In genomic region chr6:3259491-3259958, GRCh38 we compare ENCODE assay signal across 8 cellular contexts. TPM values are rescaled to one million over a fixed set of nuclear protein-coding genes. Genes with fewer than 3 reads are reported as not detected.
DNase-seq lines count a peak whose midpoint lies in the region; ATAC-seq, FAIRE-seq and TF ChIP-seq lines count a peak whose summit lies in the region.

No MANE protein-coding gene starts in this region.

- TF ChIP-seq RAD21 in HepG2 (CRISPR knock-in tag; IDR thresholded peaks at IDR 0.05), result no peak

- H3K4me1 ChIP-seq in HUES64 (ENCODE audit: insufficient read depth, low read length) (peaks cover 6% of the 10 kb centered on the region; the same call in 1 of the 2 replicates), HepG2 (ENCODE audit: insufficient read depth, low read length) (peaks cover 50% of the 10 kb centered on the region)

- H3K9me3 Mint-ChIP-seq in stimulated activated effector memory CD8-positive, alpha-beta T cell treated with anti-CD3 and anti-CD28 coated beads, Interleukin-12 subunit alpha, Interleukin-12 subunit beta, amount 100 ng/mL, for 72 hours, result no peaks in the 10 kb centered on the region

- ATAC-seq in GM21576 (IDR thresholded peaks at IDR 0.05; ENCODE audit: unreplicated experiment) (peak; percentile 26), HepG2 (peak; percentile 48)
- ATAC-seq in stimulated activated effector memory CD8-positive, alpha-beta T cell treated with anti-CD3 and anti-CD28 coated beads, Interleukin-12 subunit alpha, Interleukin-12 subunit beta, amount 100 ng/mL, for 72 hours, result peak; percentile 43

- in situ Hi-C loops in HepG2 (cut with HindIII; ENCODE audit: extremely low pct_ligation_motif_present, low pct_unique_long_range_greater_than_20kb), result loop anchor here (10.0 kb wide), 1 partner anchor 265 kb away; the partner anchor contains the start of gene NQO2

- TF ChIP-seq CTCF in HepG2 (CRISPR knock-in tag; IDR thresholded peaks at IDR 0.05), result no peak

- H4K20me1 ChIP-seq in HepG2 (ENCODE audit: insufficient read depth, low read length), result peaks cover 14% of the 10 kb centered on the region

- H3K27ac ChIP-seq in HUES64 (ENCODE audit: low read depth, low read length), result peak overlapping the region; percentile 51
- H3K27ac ChIP-seq in HepG2 (ENCODE audit: extremely low read length, insufficient read depth, low read length), result peak overlapping the region; percentile 70

- H3K4me3 Mint-ChIP-seq in stimulated activated effector memory CD8-positive, alpha-beta T cell treated with anti-CD3 and anti-CD28 coated beads, Interleukin-12 subunit alpha, Interleukin-12 subunit beta, amount 100 ng/mL, for 72 hours, result peak overlapping the region; percentile 93

- H2AFZ ChIP-seq in HepG2 (ENCODE audit: low read length), result no peak overlapping the region

- H3K9ac ChIP-seq in HUES64 (ENCODE audit: low read depth, low read length), result peak overlapping the region; percentile 86
- H3K9ac ChIP-seq in HepG2 (ENCODE audit: insufficient read depth, low read depth, low read length), result peak overlapping the region; percentile 87

- FAIRE-seq in HepG2 (lab: Jason Lieb, UNC), result peak; percentile 57

- peaks cover 32% of the 10 kb centered on the region for H3K36me3 Mint-ChIP-seq in stimulated activated effector memory CD8-positive, alpha-beta T cell treated with anti-CD3 and anti-CD28 coated beads, Interleukin-12 subunit alpha, Interleukin-12 subunit beta, amount 100 ng/mL, for 72 hours

- H3K4me3 ChIP-seq in HUES64 (ENCODE audit: low read length) (peak overlapping the region; percentile 88), HepG2 (replicated peaks in 1 of 3; ENCODE audit: insufficient read depth in 1 of 3, low read depth in 2 of 3, low read length in 3 of 3) (peak overlapping the region; percentile 92 to 96 (median 96))

- BruUV-seq in HepG2 (replicated peaks; lab: Mats Ljungman, UMichigan), result no TSS peak

- CTCF ChIA-PET in HepG2 (lab: Yijun Ruan, JAX; ENCODE audit: low intra/inter-chr PET ratio, low total read pairs), result no interaction called here

- WGBS in HUES64, result under 1% methylated on average over 21 of the region's 21 CpGs
- WGBS in HepG2 (ENCODE audit: low lambda C conversion rate), result under 1% methylated on average over 21 of the region's 21 CpGs

- peaks cover 49% of the 10 kb centered on the region for H3K79me2 ChIP-seq in HepG2 (ENCODE audit: insufficient read depth, low read length)

- TF ChIP-seq EP300 in HepG2 (IDR thresholded peaks at IDR 0.05; ENCODE audit: low read depth in 2 of 2, low read length in 2 of 2) (no peak), HepG2 (CRISPR knock-in tag; IDR thresholded peaks at IDR 0.05; ENCODE audit: borderline replicate concordance) (no peak)

- H3K4me1 Mint-ChIP-seq in stimulated activated effector memory CD8-positive, alpha-beta T cell treated with anti-CD3 and anti-CD28 coated beads, Interleukin-12 subunit alpha, Interleukin-12 subunit beta, amount 100 ng/mL, for 72 hours, result peaks cover 39% of the 10 kb centered on the region

- 0 out of 4 replicates have a peak, but pooled peaks of 1 of the 2 experiments have one; percentile 8 for TF ChIP-seq POLR2A in HepG2 (IDR thresholded peaks at IDR 0.05; ENCODE audit: insufficient read depth in 1 of 2, low read depth in 2 of 2, low read length in 2 of 2)

- DNase-seq in NCI-H1436 (lab: John Stamatoyannopoulos, UW) (peak; percentile 14), NCI-H1436 treated with DMSO at 0.1 percent for 48 hours (lab: John Stamatoyannopoulos, UW) (no peak), SKM-1 (lab: John Stamatoyannopoulos, UW; ENCODE audit: unreplicated experiment) (peak; percentile 35), cerebellum (ENCODE audit: low spot score) (peak; percentile 34), HepG2 (ENCODE audit: low spot score) (peak; percentile 36)
- peak in 1 of 2 donors; percentile 66 for DNase-seq in stimulated activated effector memory CD8-positive, alpha-beta T cell treated with anti-CD3 and anti-CD28 coated beads, Interleukin-12 subunit alpha, Interleukin-12 subunit beta, amount 100 ng/mL, for 72 hours (ENCODE audit: low spot score in 2 of 2)

- POLR2A ChIA-PET in HepG2 (lab: Yijun Ruan, JAX), result interaction anchor here (0.9 to 2.2 kb wide), 8 partner anchors 11 to 876 kb away, joined by 3 to 30 read pairs (median 6); partner anchors contain the start of genes BPHL, ECI2 and NQO2

- H3K4me2 ChIP-seq in HepG2 (ENCODE audit: low read depth, low read length), result peak overlapping the region; percentile 79

- intact Hi-C loops in HepG2 (cut with micrococcal nuclease; ENCODE audit: unreplicated experiment), result loop anchor here (2.0 to 5.0 kb wide), 2 partner anchors 62 to 133 kb away; no protein-coding TSS in a partner anchor

- H3K27ac Mint-ChIP-seq in stimulated activated effector memory CD8-positive, alpha-beta T cell treated with anti-CD3 and anti-CD28 coated beads, Interleukin-12 subunit alpha, Interleukin-12 subunit beta, amount 100 ng/mL, for 72 hours, result peak overlapping the region; percentile 92

- H3K9me3 ChIP-seq in HUES64 (ENCODE audit: insufficient read depth, low read depth, low read length) (no peaks in the 10 kb centered on the region), HepG2 (ENCODE audit: low read length) (no peaks in the 10 kb centered on the region)

- H3K36me3 ChIP-seq in HUES64 (ENCODE audit: insufficient read depth, low read length) (peaks cover 20% of the 10 kb centered on the region), HepG2 (replicated peaks in 1 of 2; ENCODE audit: control insufficient read depth in 1 of 2, insufficient read depth in 2 of 2, low read length in 2 of 2) (peaks cover 10 to 17% of the 10 kb centered on the region in 2 experiments)

- H3K27me3 ChIP-seq in HUES64 (ENCODE audit: insufficient read depth, low read length) (no peaks in the 10 kb centered on the region), HepG2 (ENCODE audit: control insufficient read depth in 1 of 2, insufficient read depth in 2 of 2, low read length in 2 of 2) (peaks cover 0 to 31% of the 10 kb centered on the region in 2 experiments; a peak in 3 of 5 replicates)

TF ChIP-seq in HepG2, 621 proteins besides CTCF, POLR2A, EP300 and RAD21 (continues in another document):
- TF ChIP-seq ZNF878 (CRISPR knock-in tag; IDR thresholded peaks at IDR 0.05), result no peak

RNA-seq across cellular contexts. Expression of gene PSMG4, which starts 0.8 kb away (rescaled TPM):
- 28.6 TPM for polyA plus RNA-seq in HUES64 (2013, experiment 1 of 2)
- 34.4 TPM for polyA plus RNA-seq in HUES64 (2013, experiment 2 of 2)
- total RNA-seq in cerebellum (40.9 TPM), HepG2 (2016; rRNA removed; fragmentation: Illumina TruSeq; extraction: Trizol) (24.5 and 32.8 TPM in 2 replicates)
- 43.3 and 56.1 TPM in 2 replicates for total RNA-seq in HepG2 (2016; cell fraction: cytosol; rRNA removed; fragmentation: Illumina TruSeq; extraction: Trizol; ENCODE audit: low read depth)
- 26.0 and 30.5 TPM in 2 replicates for total RNA-seq in HepG2 (2016; cell fraction: insoluble cytoplasmic fraction; rRNA removed; fragmentation: Illumina TruSeq; extraction: Trizol)
- 33.3 and 46.1 TPM in 2 replicates for total RNA-seq in HepG2 (2016; cell fraction: membrane; rRNA removed; fragmentation: Illumina TruSeq; extraction: Trizol)
- 22.5 and 24.0 TPM in 2 replicates for total RNA-seq in HepG2 (2016; cell fraction: nucleus; rRNA removed; fragmentation: Illumina TruSeq; extraction: Trizol)
- polyA plus RNA-seq in HepG2 (2011; rRNA removed), result 28.5 and 32.8 TPM in 2 replicates
- polyA plus RNA-seq in HepG2 (2011; cell fraction: cytosol; rRNA removed), result 24.5 and 48.7 TPM in 2 replicates
- polyA plus RNA-seq in HepG2 (2011; cell fraction: nucleus; rRNA removed), result 39.7 and 47.3 TPM in 2 replicates
- 24.7 TPM in 2 replicates for polyA plus RNA-seq in HepG2 (2012)
- polyA plus RNA-seq in HepG2 (2016; cell fraction: cytosol; fragmentation: Illumina TruSeq; extraction: Trizol; ENCODE audit: low read depth), result 40.0 and 56.6 TPM in 2 replicates
- polyA plus RNA-seq in HepG2 (2016; cell fraction: insoluble cytoplasmic fraction; fragmentation: Illumina TruSeq; extraction: Trizol; ENCODE audit: low read depth), result 25.9 and 30.2 TPM in 2 replicates
- polyA plus RNA-seq in HepG2 (2016; cell fraction: membrane; fragmentation: Illumina TruSeq; extraction: Trizol; ENCODE audit: low read depth), result 27.5 and 37.6 TPM in 2 replicates
- 36.5 and 39.2 TPM in 2 replicates for polyA plus RNA-seq in HepG2 (2016; cell fraction: nucleus; fragmentation: Illumina TruSeq; extraction: Trizol; ENCODE audit: insufficient read depth, low read depth)
- 28.6 and 43.2 TPM in 2 replicates for polyA minus RNA-seq in HepG2 (2011; rRNA and poly(A)+ RNA removed; ENCODE audit: low replicate concordance)
- polyA minus RNA-seq in HepG2 (2011; cell fraction: cytosol; rRNA and poly(A)+ RNA removed), result 12.1 and 14.2 TPM in 2 replicates
- polyA minus RNA-seq in HepG2 (2011; cell fraction: nucleus; rRNA and poly(A)+ RNA removed), result 23.0 and 28.2 TPM in 2 replicates

RNA-seq across cellular contexts. Expression of gene TUBB2B, which starts 32.1 kb away (rescaled TPM):
- 576 TPM for polyA plus RNA-seq in HUES64 (2013, experiment 1 of 2)
- polyA plus RNA-seq in HUES64 (2013, experiment 2 of 2), result 669 TPM
- 1,395 TPM for total RNA-seq in cerebellum
- 9.3 and 10.3 TPM in 2 replicates for total RNA-seq in HepG2 (2016; rRNA removed; fragmentation: Illumina TruSeq; extraction: Trizol)
- total RNA-seq in HepG2 (2016; cell fraction: cytosol; rRNA removed; fragmentation: Illumina TruSeq; extraction: Trizol; ENCODE audit: low read depth), result 4.4 and 4.7 TPM in 2 replicates
- 7.4 and 10.0 TPM in 2 replicates for total RNA-seq in HepG2 (2016; cell fraction: insoluble cytoplasmic fraction; rRNA removed; fragmentation: Illumina TruSeq; extraction: Trizol)
- 7.0 TPM in 2 replicates for total RNA-seq in HepG2 (2016; cell fraction: membrane; rRNA removed; fragmentation: Illumina TruSeq; extraction: Trizol)
- 4.2 TPM in 2 replicates for total RNA-seq in HepG2 (2016; cell fraction: nucleus; rRNA removed; fragmentation: Illumina TruSeq; extraction: Trizol)
- polyA plus RNA-seq in HepG2 (2011; rRNA removed), result 23.6 and 39.5 TPM in 2 replicates
- 33.6 and 35.1 TPM in 2 replicates for polyA plus RNA-seq in HepG2 (2011; cell fraction: cytosol; rRNA removed)
- polyA plus RNA-seq in HepG2 (2011; cell fraction: nucleus; rRNA removed), result 20.7 and 31.9 TPM in 2 replicates
- 18.7 and 50.4 TPM in 2 replicates for polyA plus RNA-seq in HepG2 (2012)
- 3.0 and 3.6 TPM in 2 replicates for polyA plus RNA-seq in HepG2 (2016; cell fraction: cytosol; fragmentation: Illumina TruSeq; extraction: Trizol; ENCODE audit: low read depth)
- 8.6 and 11.7 TPM in 2 replicates for polyA plus RNA-seq in HepG2 (2016; cell fraction: insoluble cytoplasmic fraction; fragmentation: Illumina TruSeq; extraction: Trizol; ENCODE audit: low read depth)
- 4.9 and 7.1 TPM in 2 replicates for polyA plus RNA-seq in HepG2 (2016; cell fraction: membrane; fragmentation: Illumina TruSeq; extraction: Trizol; ENCODE audit: low read depth)
- 6.5 and 6.8 TPM in 2 replicates for polyA plus RNA-seq in HepG2 (2016; cell fraction: nucleus; fragmentation: Illumina TruSeq; extraction: Trizol; ENCODE audit: insufficient read depth, low read depth)
- polyA minus RNA-seq in HepG2 (2011; rRNA and poly(A)+ RNA removed; ENCODE audit: low replicate concordance), result 39.5 TPM in 1 of 2 replicates, not detected in the other
- polyA minus RNA-seq in HepG2 (2011; cell fraction: cytosol; rRNA and poly(A)+ RNA removed), result 20.2 and 27.6 TPM in 2 replicates
- polyA minus RNA-seq in HepG2 (2011; cell fraction: nucleus; rRNA and poly(A)+ RNA removed), result 4.5 and 11.2 TPM in 2 replicates

Comparison
In these comparisons a context has a peak if more than half of its experiments do, and no peak if none do; other contexts are left out.
1. RNA of gene TUBB2B, which starts 32.1 kb away (total RNA-seq): 1,395 TPM in cerebellum (single experiment); 4.2 to 10.3 TPM in HepG2; every median in the first group is over 100 times any median in the second.
2. Peak in every context shown above with its lines, with median percentiles within 50 percentile points of each other: ATAC-seq.